Comparison of ENCODE assay signal across 13 cellular contexts in the genomic region with DNA sequence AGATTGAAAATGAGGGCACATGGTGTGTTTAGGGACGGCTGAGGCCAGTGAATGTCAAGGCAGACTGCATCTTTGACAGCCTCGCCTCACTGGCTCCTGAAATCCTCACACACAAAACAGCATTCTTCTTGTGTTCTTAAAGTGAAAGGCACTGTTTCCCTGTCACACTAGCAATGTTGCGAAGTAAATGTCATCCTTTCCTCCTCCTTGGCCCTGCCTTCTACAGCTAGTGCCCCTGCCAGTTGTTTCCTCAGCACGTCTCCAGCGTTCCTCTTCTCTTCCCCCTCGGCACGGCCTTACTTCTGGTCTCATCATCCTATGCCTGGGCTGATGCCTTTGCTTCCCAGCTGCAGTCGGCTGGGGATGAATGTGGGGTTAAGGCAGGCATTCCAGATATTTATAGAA.
DNase-seq lines count a peak whose midpoint lies in the region; ATAC-seq, FAIRE-seq and TF ChIP-seq lines count a peak whose summit lies in the region.
"Had no signal": no experiment of that assay in that cellular context is flagged by ENCODE, and none has a peak within 500 bp of the region (broad histone marks: within the 10 kb centered on the region; RNA-seq: fewer than 3 reads in every experiment).

No MANE protein-coding gene starts in this region.

- no peaks in the 10 kb centered on the region for H3K9me3 ChIP-seq in astrocyte (ENCODE audit: insufficient read depth, low read depth, low read length)
- H3K9me3 ChIP-seq in left ventricle myocardium inferior (replicated peaks) = no peaks in the 10 kb centered on the region
- no peaks in the 10 kb centered on the region for H3K9me3 ChIP-seq in psoas muscle
- H3K9me3 ChIP-seq in PC-3 (ENCODE audit: low read length) = no peaks in the 10 kb centered on the region
- no peaks in the 10 kb centered on the region for H3K9me3 ChIP-seq in MM.1S (replicated peaks; ENCODE audit: insufficient read depth, low read length)
- H3K9me3 ChIP-seq: Caco-2 had no signal

- no peak for TF ChIP-seq POLR2A in lower leg skin (IDR thresholded peaks at IDR 0.05)

- H4K20me1 ChIP-seq in astrocyte (ENCODE audit: insufficient read depth, low read length) = peaks cover 41% of the 10 kb centered on the region
- no peaks in the 10 kb centered on the region for H4K20me1 ChIP-seq in PC-3 (ENCODE audit: low read length)
- 0 out of 2 replicates have a peak, but pooled peaks cover 7% of the 10 kb centered on the region for H4K20me1 ChIP-seq in MM.1S (ENCODE audit: insufficient read depth, low read length)

- peaks cover 22% of the 10 kb centered on the region for H3K4me1 ChIP-seq in astrocyte (ENCODE audit: insufficient read depth, low read length)
- H3K4me1 ChIP-seq in left ventricle myocardium inferior = peaks cover 91% of the 10 kb centered on the region
- H3K4me1 ChIP-seq in psoas muscle = peaks cover 62% of the 10 kb centered on the region
- no peaks in the 10 kb centered on the region for H3K4me1 ChIP-seq in PC-3 (ENCODE audit: insufficient read depth, low read length)
- H3K4me1 ChIP-seq in MM.1S (ENCODE audit: low read length) = no peaks in the 10 kb centered on the region

- ATAC-seq in psoas muscle (peak; percentile 59 to 78 (median 68)), PC-3 (no peak), HG03095 (IDR thresholded peaks at IDR 0.05; ENCODE audit: unreplicated experiment) (no peak)
- ATAC-seq: SK-N-SH treated with all-trans-retinoic acid at 6 μM for 48 hours had no signal

- intact Hi-C loops in left ventricle myocardium inferior (cut with micrococcal nuclease) = no loop called here
- intact Hi-C loops in psoas muscle (cut with DNase I) = no loop called here
- intact Hi-C loops in PC-3 (cut with micrococcal nuclease) = no loop called here
- intact Hi-C loops in lower leg skin (cut with DNase I; ENCODE audit: low total_unique reads) = no loop called here

- H3K4me2 ChIP-seq in astrocyte (ENCODE audit: low read length) (peak overlapping the region; percentile 72), PC-3 (ENCODE audit: low read length) (no peak overlapping the region), MM.1S (ENCODE audit: low read depth, low read length) (no peak overlapping the region)

- WGBS in psoas muscle, 3 donors = 9 to 18% (median 12%) methylated on average over 8 of the region's 8 CpGs
- WGBS in lower leg skin, 2 donors = 42 to 56% methylated on average over 8 of the region's 8 CpGs

- BruUV-seq in PC-3 (replicated peaks; lab: Mats Ljungman, UMichigan) = no TSS peak

- no peaks in the 10 kb centered on the region for H3K27me3 Mint-ChIP-seq in astrocyte (ENCODE audit: low read depth, unreplicated experiment)
- H3K27me3 Mint-ChIP-seq: stimulated activated naive CD8-positive, alpha-beta T cell treated with anti-CD3 and anti-CD28 coated beads, Interleukin-15, Interleukin-2, amounts not matched to agents 100 ng/mL and 50 ng/mL, for 24 hours had no signal

- peaks cover 41% of the 10 kb centered on the region for H3K4me1 Mint-ChIP-seq in astrocyte (ENCODE audit: low read depth, unreplicated experiment)

- H3K36me3 ChIP-seq in astrocyte (ENCODE audit: insufficient read depth, low read length) (no peaks in the 10 kb centered on the region), left ventricle myocardium inferior (no peaks in the 10 kb centered on the region), psoas muscle (ENCODE audit: insufficient read depth in 1 of 2, low read depth in 1 of 2) (no peaks in the 10 kb centered on the region), PC-3 (ENCODE audit: low read depth, low read length) (no peaks in the 10 kb centered on the region), MM.1S (replicated peaks; ENCODE audit: insufficient read depth, low read length) (no peaks in the 10 kb centered on the region)

- H3K36me3 Mint-ChIP-seq in astrocyte (ENCODE audit: low read depth, unreplicated experiment) = peaks cover 1% of the 10 kb centered on the region

- peak overlapping the region; percentile 45 for H3K9ac ChIP-seq in astrocyte (ENCODE audit: low read length)
- no peak overlapping the region for H3K9ac ChIP-seq in PC-3 (ENCODE audit: low read length)
- H3K9ac ChIP-seq in MM.1S (ENCODE audit: low read length) = no peak overlapping the region

- peak; percentile 66 for DNase-seq in AG20443 (ENCODE audit: low spot score)
- peak; percentile 73 for DNase-seq in astrocyte (ENCODE audit: low read depth)
- DNase-seq in left ventricle myocardium inferior = no peak
- DNase-seq in psoas muscle = peak in 1 of 2 donors; percentile 29
- DNase-seq in PC-3 = no peak
- DNase-seq in MM.1S = no peak
- no peak for DNase-seq in lower leg skin (ENCODE audit: low spot score in 2 of 2)
- DNase-seq: Caco-2, NCI-H1105 had no signal

- H2AFZ ChIP-seq in astrocyte (ENCODE audit: low read depth, low read length) (peak overlapping the region; percentile 42), PC-3 (ENCODE audit: low read length) (no peak overlapping the region), MM.1S (ENCODE audit: low read length) (no peak overlapping the region)

- H3K27ac Mint-ChIP-seq in astrocyte (ENCODE audit: unreplicated experiment) = peak overlapping the region; percentile 90
- H3K27ac Mint-ChIP-seq: stimulated activated naive CD8-positive, alpha-beta T cell treated with anti-CD3 and anti-CD28 coated beads, Interleukin-15, Interleukin-2, amounts not matched to agents 100 ng/mL and 50 ng/mL, for 24 hours had no signal

- peak overlapping the region; percentile 39 for H3K27ac ChIP-seq in astrocyte (ENCODE audit: low read depth, low read length)
- H3K27ac ChIP-seq in left ventricle myocardium inferior (replicated peaks) = peak overlapping the region; percentile 82
- peak overlapping the region; percentile 73 for H3K27ac ChIP-seq in psoas muscle
- no peak overlapping the region for H3K27ac ChIP-seq in PC-3 (ENCODE audit: low read length)
- no peak overlapping the region for H3K27ac ChIP-seq in MM.1S (ENCODE audit: low read length)

- H3K79me2 ChIP-seq in astrocyte (ENCODE audit: insufficient read depth, low read length) (peaks cover 85% of the 10 kb centered on the region), PC-3 (ENCODE audit: low read length) (no peaks in the 10 kb centered on the region), MM.1S (ENCODE audit: low read length) (peaks cover 98% of the 10 kb centered on the region)

- no peaks in the 10 kb centered on the region for H3K9me2 ChIP-seq in PC-3 (replicated peaks; ENCODE audit: low read length)
- H3K9me2 ChIP-seq in MM.1S (replicated peaks; ENCODE audit: insufficient read depth, low read length) = no peaks in the 10 kb centered on the region

- no peaks in the 10 kb centered on the region for H3K27me3 ChIP-seq in astrocyte (ENCODE audit: insufficient read depth, low read length)
- H3K27me3 ChIP-seq in left ventricle myocardium inferior (ENCODE audit: low read depth) = no peaks in the 10 kb centered on the region
- no peaks in the 10 kb centered on the region for H3K27me3 ChIP-seq in psoas muscle (ENCODE audit: insufficient read depth in 3 of 3, low read length in 2 of 3)
- no peaks in the 10 kb centered on the region for H3K27me3 ChIP-seq in PC-3 (ENCODE audit: low read length)
- H3K27me3 ChIP-seq in MM.1S (replicated peaks; ENCODE audit: insufficient read depth, low read length) = no peaks in the 10 kb centered on the region

- H3F3A ChIP-seq in PC-3 (ENCODE audit: low read length, unreplicated experiment) (no peaks in the 10 kb centered on the region), MM.1S (ENCODE audit: insufficient read depth, low read length) (no peaks in the 10 kb centered on the region)

- no peak for FAIRE-seq in astrocyte (lab: Jason Lieb, UNC)
- FAIRE-seq: endothelial cell of umbilical vein had no signal

- peak overlapping the region; percentile 4 for H3K4me3 ChIP-seq in astrocyte (ENCODE audit: insufficient read depth, low read depth, low read length)
- peak overlapping the region; percentile 34 for H3K4me3 ChIP-seq in left ventricle myocardium inferior
- H3K4me3 ChIP-seq in psoas muscle = peak overlapping the region; percentile 40
- H3K4me3 ChIP-seq in PC-3 (ENCODE audit: low read length) = no peak overlapping the region
- no peak overlapping the region for H3K4me3 ChIP-seq in MM.1S (ENCODE audit: low read length)
- no peak overlapping the region for H3K4me3 ChIP-seq in lower leg skin (ENCODE audit: low read depth, poor library complexity, severe bottlenecking)

- CTCF ChIA-PET in PC-3 (lab: Charles Lee) = no interaction called here

- no peaks in the 10 kb centered on the region for H3K9me3 Mint-ChIP-seq in astrocyte (ENCODE audit: unreplicated experiment)
- H3K9me3 Mint-ChIP-seq: stimulated activated naive CD8-positive, alpha-beta T cell treated with anti-CD3 and anti-CD28 coated beads, Interleukin-15, Interleukin-2, amounts not matched to agents 100 ng/mL and 50 ng/mL, for 24 hours had no signal

- POLR2A ChIA-PET in PC-3 (lab: Charles Lee; ENCODE audit: unreplicated experiment) = no interaction called here

- TF ChIP-seq CTCF in astrocyte (IDR thresholded peaks at IDR 0.05; ENCODE audit: insufficient read depth, low read depth, low read length) = no peak
- no peak for TF ChIP-seq CTCF in left ventricle myocardium inferior (IDR thresholded peaks at IDR 0.05; ENCODE audit: borderline replicate concordance)
- no peak for TF ChIP-seq CTCF in psoas muscle (IDR thresholded peaks at IDR 0.05)
- no peak for TF ChIP-seq CTCF in PC-3 (conservative IDR thresholded peaks at IDR 0.05; ENCODE audit: low read depth, low read length)
- TF ChIP-seq CTCF in MM.1S (IDR thresholded peaks at IDR 0.05; ENCODE audit: low read length) = no peak
- TF ChIP-seq CTCF in lower leg skin (IDR thresholded peaks at IDR 0.05) = no peak

- H3K4me3 Mint-ChIP-seq in astrocyte (ENCODE audit: unreplicated experiment) = peak overlapping the region; percentile 4
- H3K4me3 Mint-ChIP-seq: stimulated activated naive CD8-positive, alpha-beta T cell treated with anti-CD3 and anti-CD28 coated beads, Interleukin-15, Interleukin-2, amounts not matched to agents 100 ng/mL and 50 ng/mL, for 24 hours had no signal

Comparison
In these comparisons a context has a peak if more than half of its experiments do, and no peak if none do; other contexts are left out.
1. DNase-seq: peak in AG20443 (single experiment) and astrocyte (single experiment); none in left ventricle myocardium inferior (single experiment), PC-3 (single experiment), MM.1S (single experiment) and lower leg skin (0 of 2).
2. H3K27ac ChIP-seq: peak in astrocyte (single experiment), left ventricle myocardium inferior (single experiment) and psoas muscle (single experiment); none in PC-3 (single experiment) and MM.1S (single experiment).
3. H3K4me3 ChIP-seq: peak in astrocyte (single experiment), left ventricle myocardium inferior (single experiment) and psoas muscle (single experiment); none in PC-3 (single experiment), MM.1S (single experiment) and lower leg skin (single experiment).
4. ATAC-seq: peak in psoas muscle (4 of 4); none in PC-3 (single experiment) and HG03095 (single experiment).